Comparison of ENCODE assay signal across 17 cellular contexts in genomic region chr2:232321817-232322559, GRCh38. TPM values are rescaled to one million over a fixed set of nuclear protein-coding genes. Genes with fewer than 3 reads are reported as not detected.
DNase-seq lines count a peak whose midpoint lies in the region; ATAC-seq, FAIRE-seq and TF ChIP-seq lines count a peak whose summit lies in the region.
"Had no signal": no experiment of that assay in that cellular context is flagged by ENCODE, and none has a peak within 500 bp of the region (broad histone marks: within the 10 kb centered on the region; RNA-seq: fewer than 3 reads in every experiment).

No MANE protein-coding gene starts in this region.

- H3K9me3 ChIP-seq in H1 (ENCODE audit: insufficient read depth in 2 of 2, low read depth in 1 of 2, low read length in 1 of 2) = no peaks in the 10 kb centered on the region
- H3K9me3 ChIP-seq: suprapubic skin had no signal

- H3K27ac Mint-ChIP-seq in activated naive CD4-positive, alpha-beta T cell treated with anti-CD3 and anti-CD28 coated beads, Interleukin-2, amount 50 U/mL, for 24 hours = peak overlapping the region; percentile 59
- H3K27ac Mint-ChIP-seq in T-cell = peak overlapping the region; percentile 94 to 98
- H3K27ac Mint-ChIP-seq in stimulated activated naive CD8-positive, alpha-beta T cell treated with anti-CD3 and anti-CD28 coated beads, Interleukin-15, Interleukin-2, amounts not matched to agents 100 ng/mL and 50 ng/mL, for 24 hours = peak overlapping the region; percentile 85
- H3K27ac Mint-ChIP-seq: HFFc6 had no signal

- TF ChIP-seq CTCF in H1 (IDR thresholded peaks at IDR 0.05; ENCODE audit: control extremely low read depth in 1 of 3, insufficient read depth in 1 of 3, low read depth in 1 of 3, low read length in 3 of 3) = no peak

- H3K56ac ChIP-seq in H1 (replicated peaks; ENCODE audit: insufficient read length, low read depth, low read length) = no peak overlapping the region

- TF ChIP-seq RAD21 in H1 (IDR thresholded peaks at IDR 0.05 in 1 of 2, conservative IDR thresholded peaks at IDR 0.05 in 1 of 2; ENCODE audit: low read depth in 2 of 2, low read length in 2 of 2) = no peak

- H3K4me3 ChIP-seq in H1 (ENCODE audit: extremely low read depth in 1 of 4, insufficient read depth in 2 of 4, low read depth in 3 of 4, low read length in 4 of 4) = no peak overlapping the region
- H3K4me3 ChIP-seq: suprapubic skin had no signal

- H3K27me3 ChIP-seq in H1 (replicated peaks in 1 of 4; ENCODE audit: control insufficient read depth in 3 of 4, extremely low read depth in 1 of 4, insufficient read depth in 3 of 4, low read length in 3 of 4) = no peaks in the 10 kb centered on the region
- H3K27me3 ChIP-seq: suprapubic skin had no signal

- peaks cover 0 to 2% of the 10 kb centered on the region in 2 experiments for H4K20me1 ChIP-seq in H1 (replicated peaks in 1 of 2; ENCODE audit: control insufficient read depth in 1 of 2, insufficient read depth in 2 of 2, low read length in 2 of 2)

- no peaks in the 10 kb centered on the region for H3K36me3 ChIP-seq in H1 (ENCODE audit: control insufficient read depth in 2 of 4, insufficient read depth in 4 of 4, low read length in 3 of 4)
- H3K36me3 ChIP-seq: suprapubic skin had no signal

- H4K5ac ChIP-seq in H1 (ENCODE audit: insufficient read length, low read depth, low read length) = no peak overlapping the region

- H2AFZ ChIP-seq in H1 (ENCODE audit: low read length) = no peak overlapping the region

- H3K4me2 ChIP-seq in H1 (ENCODE audit: insufficient read depth in 1 of 2, low read depth in 2 of 2, low read length in 2 of 2) = no peak overlapping the region

- peak overlapping the region; percentile 56; the same call in 1 of the 2 replicates for H2BK5ac ChIP-seq in H1 (ENCODE audit: low read depth, low read length)

- no peaks in the 10 kb centered on the region for H3K27me3 Mint-ChIP-seq in activated naive CD4-positive, alpha-beta T cell treated with anti-CD3 and anti-CD28 coated beads, Interleukin-2, amount 50 U/mL, for 24 hours
- H3K27me3 Mint-ChIP-seq in T-cell = no peaks in the 10 kb centered on the region
- no peaks in the 10 kb centered on the region for H3K27me3 Mint-ChIP-seq in stimulated activated naive CD8-positive, alpha-beta T cell treated with anti-CD3 and anti-CD28 coated beads, Interleukin-15, Interleukin-2, amounts not matched to agents 100 ng/mL and 50 ng/mL, for 24 hours

- no peak overlapping the region for H2BK15ac ChIP-seq in H1 (ENCODE audit: low read length)

- no peak for TF ChIP-seq EP300 in H1 (IDR thresholded peaks at IDR 0.05; ENCODE audit: borderline replicate concordance in 1 of 2, low read depth in 2 of 2, low read length in 2 of 2)

- H3K9ac ChIP-seq in H1 (replicated peaks in 1 of 4; ENCODE audit: extremely low read depth in 1 of 4, low read depth in 3 of 4, low read length in 3 of 4) = no peak overlapping the region

- 95% methylated on average over 8 of the region's 9 CpGs; no CpG with 5 or more reads in 1 of the 2 experiments for WGBS in H1 (ENCODE audit: extremely low coverage in 1 of 2, insufficient coverage in 1 of 2, insufficient read length in 1 of 2, insufficient replicate concordance in 2 of 2, low coverage in 1 of 2, low lambda C conversion rate in 2 of 2, missing lambda C conversion rate in 1 of 2), 2 experiments

- no peaks in the 10 kb centered on the region for H3K36me3 Mint-ChIP-seq in activated naive CD4-positive, alpha-beta T cell treated with anti-CD3 and anti-CD28 coated beads, Interleukin-2, amount 50 U/mL, for 24 hours
- no peaks in the 10 kb centered on the region for H3K36me3 Mint-ChIP-seq in T-cell
- no peaks in the 10 kb centered on the region for H3K36me3 Mint-ChIP-seq in stimulated activated naive CD8-positive, alpha-beta T cell treated with anti-CD3 and anti-CD28 coated beads, Interleukin-15, Interleukin-2, amounts not matched to agents 100 ng/mL and 50 ng/mL, for 24 hours (ENCODE audit: low read depth)

- no peak overlapping the region; the same call in none of the 2 replicates for H3K18ac ChIP-seq in H1 (ENCODE audit: extremely low read depth, low read length)

- H3K4me1 ChIP-seq in H1 (replicated peaks in 1 of 4; ENCODE audit: control insufficient read depth in 3 of 4, insufficient read depth in 4 of 4, low read length in 3 of 4) = peaks cover 0 to 10% (median 4%) of the 10 kb centered on the region in 4 experiments; a peak in 5 of 7 replicates

- no peak for FAIRE-seq in H1 (lab: Jason Lieb, UNC)
- FAIRE-seq: frontal cortex had no signal

- DNase-seq in activated naive CD4-positive, alpha-beta T cell treated with Interleukin-2 at 50 U/mL for 16 hours = no peak
- DNase-seq in T-cell (no peak), H1 (ENCODE audit: low read depth in 1 of 2, low spot score in 2 of 2) (no peak), dedifferentiated amniotic fluid mesenchymal stem cell (ENCODE audit: extremely low spot score) (no peak), CD1c-positive myeloid dendritic cell (ENCODE audit: extremely low spot score) (no peak)
- DNase-seq: activated gamma-delta T cell treated with Interleukin-2 at 50 U/mL for 16 hours, HFFc6, KG1, NCI-H1436 treated with DMSO at 0.1 percent for 48 hours, PC-3 had no signal

- H2BK12ac ChIP-seq in H1 (ENCODE audit: low read depth, low read length) = peak overlapping the region; percentile 9; the same call in 1 of the 2 replicates

- H3K4me1 Mint-ChIP-seq in activated naive CD4-positive, alpha-beta T cell treated with anti-CD3 and anti-CD28 coated beads, Interleukin-2, amount 50 U/mL, for 24 hours = peaks cover 66% of the 10 kb centered on the region
- peaks cover 66 to 74% (median 68%) of the 10 kb centered on the region in 3 donors for H3K4me1 Mint-ChIP-seq in T-cell
- H3K4me1 Mint-ChIP-seq in stimulated activated naive CD8-positive, alpha-beta T cell treated with anti-CD3 and anti-CD28 coated beads, Interleukin-15, Interleukin-2, amounts not matched to agents 100 ng/mL and 50 ng/mL, for 24 hours (ENCODE audit: low read depth) = peaks cover 62% of the 10 kb centered on the region

- H3K14ac ChIP-seq in H1 (ENCODE audit: insufficient read length) = no peak overlapping the region

- H2AK5ac ChIP-seq in H1 (ENCODE audit: low read depth, low read length) = no peak overlapping the region

- no peak overlapping the region for H4K8ac ChIP-seq in H1 (ENCODE audit: extremely low read depth, insufficient read depth, low read length)

- POLR2A ChIA-PET in T-cell (lab: Charles Lee) = no interaction called here
- POLR2A ChIA-PET in H1 (lab: Charles Lee; ENCODE audit: partially characterized antibody) = no interaction called here

- no peak overlapping the region for H4K91ac ChIP-seq in H1 (replicated peaks; ENCODE audit: insufficient read length, low read length)

- CTCF ChIA-PET in T-cell (lab: Charles Lee) = no interaction called here
- CTCF ChIA-PET in H1 (lab: Charles Lee; ENCODE audit: partially characterized antibody) = interaction anchor here (0.7 to 10.9 kb wide), 25 partner anchors 13 to 420 kb away, joined by 3 to 124 read pairs (median 4); partner anchors contain the start of gene NPPC

- 0 out of 2 replicates have a peak, but pooled peaks cover 2% of the 10 kb centered on the region for H3K79me1 ChIP-seq in H1 (ENCODE audit: low read depth, low read length)

- H2BK120ac ChIP-seq in H1 (replicated peaks; ENCODE audit: low read depth, low read length) = no peak overlapping the region

- H3K4me3 Mint-ChIP-seq in activated naive CD4-positive, alpha-beta T cell treated with anti-CD3 and anti-CD28 coated beads, Interleukin-2, amount 50 U/mL, for 24 hours = peak overlapping the region; percentile 47
- H3K4me3 Mint-ChIP-seq in T-cell = peak overlapping the region in 1 of 3 donors; percentile 66
- H3K4me3 Mint-ChIP-seq in stimulated activated naive CD8-positive, alpha-beta T cell treated with anti-CD3 and anti-CD28 coated beads, Interleukin-15, Interleukin-2, amounts not matched to agents 100 ng/mL and 50 ng/mL, for 24 hours = peak overlapping the region; percentile 40
- H3K4me3 Mint-ChIP-seq: HFFc6 had no signal

- no peak overlapping the region for H2BK20ac ChIP-seq in H1 (ENCODE audit: low read length)

- TF ChIP-seq POLR2A in H1 (IDR thresholded peaks at IDR 0.05; ENCODE audit: control extremely low read depth in 1 of 2, low read depth in 2 of 2, low read length in 2 of 2) = no peak

- no peaks in the 10 kb centered on the region for H3K9me3 Mint-ChIP-seq in activated naive CD4-positive, alpha-beta T cell treated with anti-CD3 and anti-CD28 coated beads, Interleukin-2, amount 50 U/mL, for 24 hours
- no peaks in the 10 kb centered on the region for H3K9me3 Mint-ChIP-seq in T-cell
- no peaks in the 10 kb centered on the region for H3K9me3 Mint-ChIP-seq in stimulated activated naive CD8-positive, alpha-beta T cell treated with anti-CD3 and anti-CD28 coated beads, Interleukin-15, Interleukin-2, amounts not matched to agents 100 ng/mL and 50 ng/mL, for 24 hours
- H3K9me3 Mint-ChIP-seq: HFFc6 had no signal

- H3K23ac ChIP-seq in H1 (ENCODE audit: insufficient read length) = no peak overlapping the region

- no peak overlapping the region for H3K27ac ChIP-seq in H1 (ENCODE audit: low read depth, low read length)
- H3K27ac ChIP-seq: suprapubic skin had no signal

- ATAC-seq in T-cell (replicated peaks in 1 of 4) (peak in 2 of 4 experiments; percentile 2 to 7), HG02870 (IDR thresholded peaks at IDR 0.05; ENCODE audit: unreplicated experiment) (no peak)
- ATAC-seq: PC-3 had no signal

- H3K4ac ChIP-seq in H1 (replicated peaks; ENCODE audit: insufficient read length, low read depth, low read length) = no peak overlapping the region

- H3K79me2 ChIP-seq in H1 (ENCODE audit: control insufficient read depth in 1 of 2, insufficient read depth in 2 of 2, low read length in 2 of 2) = no peaks in the 10 kb centered on the region

- no peaks in the 10 kb centered on the region for H3K23me2 ChIP-seq in H1 (ENCODE audit: low read depth, low read length)

TF ChIP-seq in H1, 55 proteins besides CTCF, POLR2A, EP300 and RAD21 (continues in another document):
- TF ChIP-seq SAP30 (IDR thresholded peaks at IDR 0.05; ENCODE audit: insufficient read depth, insufficient replicate concordance, low read length) (no peak), HDAC6 (IDR thresholded peaks at IDR 0.05; ENCODE audit: low read depth, low read length) (no peak), CTBP2 (IDR thresholded peaks at IDR 0.05; ENCODE audit: borderline replicate concordance, insufficient read depth, insufficient read length, low read length) (no peak), RNF2 (IDR thresholded peaks at IDR 0.05; ENCODE audit: borderline replicate concordance, low read depth, low read length, missing control alignments, poor library complexity, severe bottlenecking) (no peak)

RNA-seq across cellular contexts. Expression of gene ALPP, which starts 56.6 kb away (rescaled TPM):
- total RNA-seq in T-cell = under 1 TPM in 1 of 5 donors, not detected in 4; 0.16 TPM
- 0.15 TPM in 1 of 2 replicates, not detected in the other for total RNA-seq in H1 (2021; fragmentation: NEBNext Ultra II Directional; extraction: Animal tissue kit (Norgen Biotek cat#: 25700))
- polyA plus RNA-seq in H1 (2011; rRNA removed) = 0.15 and 0.20 TPM in 2 replicates
- 0.06 TPM for polyA plus RNA-seq in H1 (2011; cell fraction: cytosol; rRNA removed)
- 0.19 TPM for polyA plus RNA-seq in H1 (2011; cell fraction: nucleus; rRNA removed)
- polyA plus RNA-seq in H1 (2012, experiment 1 of 2) = 0.28 to 0.85 TPM (median 0.65 TPM) in 4 replicates
- polyA plus RNA-seq in H1 (2012, experiment 2 of 2) = 0.07 TPM
- polyA plus RNA-seq in H1 (2013, experiment 1 of 2) = 0.12 TPM
- 0.06 TPM for polyA plus RNA-seq in H1 (2013, experiment 2 of 2)
- 0.06 and 0.07 TPM in 2 replicates for polyA minus RNA-seq in H1 (2011; rRNA and poly(A)+ RNA removed)
- not detected for polyA minus RNA-seq in H1 (2011; cell fraction: cytosol; rRNA and poly(A)+ RNA removed)
- polyA minus RNA-seq in H1 (2011; cell fraction: nucleus; rRNA and poly(A)+ RNA removed) = not detected
- total RNA-seq: frontal cortex, HFFc6, NCI-H460, osteocyte, suprapubic skin had no signal
